ENCODE assay signal across 10 cellular contexts in genomic region chr11:60952742-60953170, GRCh38. TPM values are rescaled to one million over a fixed set of nuclear protein-coding genes. Genes with fewer than 3 reads are reported as not detected.
DNase-seq lines count a peak whose midpoint lies in the region; ATAC-seq and TF ChIP-seq lines count a peak whose summit lies in the region.
"Had no signal": no experiment of that assay in that cellular context is flagged by ENCODE, and none has a peak within 500 bp of the region (broad histone marks: within the 10 kb centered on the region; RNA-seq: fewer than 3 reads in every experiment).

No MANE protein-coding gene starts in this region.

- no peaks in the 10 kb centered on the region for H3K9me3 ChIP-seq in DOHH2 (ENCODE audit: control insufficient read depth, insufficient read depth, low read length)
- H3K9me3 ChIP-seq in HUES48 (ENCODE audit: control insufficient read depth, insufficient read depth, low read length): no peaks in the 10 kb centered on the region
- H3K9me3 ChIP-seq: pancreas had no signal

- H3K36me3 Mint-ChIP-seq in endothelial cell (ENCODE audit: low read depth, unreplicated experiment) (no peaks in the 10 kb centered on the region), mesothelial cell of epicardium (no peaks in the 10 kb centered on the region)
- no peaks in the 10 kb centered on the region for H3K36me3 Mint-ChIP-seq in activated CD4-positive, alpha-beta memory T cell treated with anti-CD3 and anti-CD28 coated beads for 36 hours

- no peak overlapping the region for H3K27ac Mint-ChIP-seq in endothelial cell (ENCODE audit: unreplicated experiment)
- H3K27ac Mint-ChIP-seq in mesothelial cell of epicardium: no peak overlapping the region
- H3K27ac Mint-ChIP-seq in activated CD4-positive, alpha-beta memory T cell treated with anti-CD3 and anti-CD28 coated beads for 36 hours: no peak overlapping the region

- H3K4me3 Mint-ChIP-seq in endothelial cell (ENCODE audit: unreplicated experiment) (peak overlapping the region; percentile 65), mesothelial cell of epicardium (no peak overlapping the region)
- H3K4me3 Mint-ChIP-seq in activated CD4-positive, alpha-beta memory T cell treated with anti-CD3 and anti-CD28 coated beads for 36 hours: no peak overlapping the region

- H3K9me3 Mint-ChIP-seq in endothelial cell (ENCODE audit: unreplicated experiment) (no peaks in the 10 kb centered on the region), mesothelial cell of epicardium (no peaks in the 10 kb centered on the region)
- no peaks in the 10 kb centered on the region for H3K9me3 Mint-ChIP-seq in activated CD4-positive, alpha-beta memory T cell treated with anti-CD3 and anti-CD28 coated beads for 36 hours

- peaks cover 3% of the 10 kb centered on the region for H3K4me1 Mint-ChIP-seq in endothelial cell (ENCODE audit: unreplicated experiment)
- H3K4me1 Mint-ChIP-seq in mesothelial cell of epicardium: peaks cover 24% of the 10 kb centered on the region
- H3K4me1 Mint-ChIP-seq in activated CD4-positive, alpha-beta memory T cell treated with anti-CD3 and anti-CD28 coated beads for 36 hours (ENCODE audit: low read depth): peaks cover 14% of the 10 kb centered on the region

- DNase-seq in endothelial cell (ENCODE audit: low spot score) (no peak), omental fat pad (ENCODE audit: low spot score) (no peak), mesothelial cell of epicardium (ENCODE audit: low spot score in 2 of 2, unreplicated experiment in 2 of 2) (no peak), RPMI8226 (no peak)
- no peak for DNase-seq in activated CD4-positive, alpha-beta memory T cell treated with anti-CD3 and anti-CD28 coated beads for 36 hours

- H3K27me3 ChIP-seq in DOHH2 (ENCODE audit: control insufficient read depth, low read length): no peaks in the 10 kb centered on the region
- H3K27me3 ChIP-seq in HUES48 (ENCODE audit: control insufficient read depth, insufficient read depth, low read length): peaks cover 25% of the 10 kb centered on the region
- H3K27me3 ChIP-seq: pancreas had no signal

- POLR2A ChIA-PET in activated CD4-positive, alpha-beta memory T cell treated with anti-CD3 and anti-CD28 coated beads for 36 hours (lab: Charles Lee): no interaction called here

- TF ChIP-seq CTCF in DOHH2 (IDR thresholded peaks at IDR 0.05; ENCODE audit: low read depth, low read length, poor library complexity, severe bottlenecking) (no peak), endothelial cell (IDR thresholded peaks at IDR 0.05; ENCODE audit: unreplicated experiment) (no peak), omental fat pad (IDR thresholded peaks at IDR 0.05) (no peak), mesothelial cell of epicardium (IDR thresholded peaks at IDR 0.05; ENCODE audit: unreplicated experiment) (no peak)

- peak overlapping the region; percentile 97 for H3K4me3 ChIP-seq in DOHH2 (ENCODE audit: low read length)
- H3K4me3 ChIP-seq in HUES48 (ENCODE audit: low read depth, low read length): peak overlapping the region; percentile 63

- H3K4me1 ChIP-seq in DOHH2 (ENCODE audit: control insufficient read depth, low read length): peaks cover 59% of the 10 kb centered on the region
- peaks cover 13% of the 10 kb centered on the region for H3K4me1 ChIP-seq in HUES48 (ENCODE audit: control insufficient read depth, insufficient read depth, low read length)
- H3K4me1 ChIP-seq: pancreas had no signal

- intact Hi-C loops in activated CD4-positive, alpha-beta memory T cell treated with anti-CD3 and anti-CD28 coated beads for 36 hours (cut with micrococcal nuclease): loop anchor here (5.0 kb wide), 1 partner anchor 35 kb away; no protein-coding TSS in a partner anchor

- no peaks in the 10 kb centered on the region for H4K20me1 ChIP-seq in DOHH2 (ENCODE audit: control insufficient read depth, insufficient read depth, low read depth, low read length)

- ATAC-seq in omental fat pad (ENCODE audit: low FRiP score) (peak; percentile 32), GM19395 (IDR thresholded peaks at IDR 0.05; ENCODE audit: unreplicated experiment) (no peak)

- H3K9ac ChIP-seq in HUES48 (ENCODE audit: low read depth, low read length): no peak overlapping the region

- H3K9me2 ChIP-seq in DOHH2 (replicated peaks; ENCODE audit: control insufficient read depth, low read length): no peaks in the 10 kb centered on the region

- peak overlapping the region; percentile 91 for H3K27ac ChIP-seq in DOHH2 (ENCODE audit: low read depth, low read length)
- no peak overlapping the region for H3K27ac ChIP-seq in HUES48 (ENCODE audit: low read depth, low read length)

- peak overlapping the region; percentile 99 for H3K4me2 ChIP-seq in DOHH2 (ENCODE audit: low read length)

- H3K27me3 Mint-ChIP-seq in endothelial cell (ENCODE audit: unreplicated experiment) (peaks cover 13% of the 10 kb centered on the region), mesothelial cell of epicardium (ENCODE audit: low read depth) (peaks cover 50% of the 10 kb centered on the region)
- peaks cover 25% of the 10 kb centered on the region for H3K27me3 Mint-ChIP-seq in activated CD4-positive, alpha-beta memory T cell treated with anti-CD3 and anti-CD28 coated beads for 36 hours

- CTCF ChIA-PET in activated CD4-positive, alpha-beta memory T cell treated with anti-CD3 and anti-CD28 coated beads for 36 hours (lab: Charles Lee): no interaction called here

- peaks cover 6% of the 10 kb centered on the region; the same call in 1 of the 2 replicates for H3F3A ChIP-seq in DOHH2 (ENCODE audit: control insufficient read depth, insufficient read depth)

- H3K79me2 ChIP-seq in DOHH2 (ENCODE audit: control insufficient read depth, low read length): peaks cover 41% of the 10 kb centered on the region

- H3K36me3 ChIP-seq in DOHH2 (ENCODE audit: control insufficient read depth, low read length): peaks cover 16% of the 10 kb centered on the region
- H3K36me3 ChIP-seq in HUES48 (ENCODE audit: control insufficient read depth, insufficient read depth, low read length): no peaks in the 10 kb centered on the region
- H3K36me3 ChIP-seq: pancreas had no signal

RNA-seq across cellular contexts. Expression of gene SLC15A3, which starts 0.8 kb away (rescaled TPM):
- 0.62 TPM for total RNA-seq in endothelial cell (ENCODE audit: unreplicated experiment)
- 10 to 100 TPM; 17.6 to 56.0 (median 32.3) TPM for total RNA-seq in omental fat pad
- total RNA-seq in mesothelial cell of epicardium: 5.0 to 7.4 TPM (median 5.2 TPM) in 3 replicates
- 1 to 10 TPM; 1.3 to 1.8 TPM for total RNA-seq in activated CD4-positive, alpha-beta memory T cell treated with anti-CD3 and anti-CD28 coated beads for 36 hours

RNA-seq across cellular contexts. Expression of gene CD6, which starts 18.7 kb away (rescaled TPM):
- total RNA-seq in endothelial cell (ENCODE audit: unreplicated experiment): 0.33 TPM
- 1 to 10 TPM in 3 of 4 donors, under 1 TPM in 1; 0.79 to 6.5 (median 2.2) TPM for total RNA-seq in omental fat pad
- 0.27 to 0.31 TPM in 2 of 3 replicates, not detected in the other for total RNA-seq in mesothelial cell of epicardium
- 100 to 1,000 TPM; 271 to 279 TPM for total RNA-seq in activated CD4-positive, alpha-beta memory T cell treated with anti-CD3 and anti-CD28 coated beads for 36 hours
- total RNA-seq: bronchial epithelial cell had no signal

RNA-seq across cellular contexts. Expression of gene TMEM132A, which starts 28.5 kb away (rescaled TPM):
- total RNA-seq in endothelial cell (ENCODE audit: unreplicated experiment) (164 TPM), omental fat pad (10 to 100 TPM in 1 of 4 donors, 1 to 10 TPM in 3; 2.9 to 11.3 (median 6.7) TPM), mesothelial cell of epicardium (182 to 197 TPM (median 193 TPM) in 3 replicates)
- 1 to 10 TPM; 3.3 to 5.7 TPM for total RNA-seq in activated CD4-positive, alpha-beta memory T cell treated with anti-CD3 and anti-CD28 coated beads for 36 hours

RNA-seq across cellular contexts. Expression of gene TMEM109, which starts 38.8 kb away (rescaled TPM):
- 95.1 TPM for total RNA-seq in endothelial cell (ENCODE audit: unreplicated experiment)
- 100 to 1,000 TPM in 1 of 4 donors, 10 to 100 TPM in 3; 79.6 to 150 (median 88.7) TPM for total RNA-seq in omental fat pad
- 52.5 to 56.8 TPM (median 55.2 TPM) in 3 replicates for total RNA-seq in mesothelial cell of epicardium
- total RNA-seq in activated CD4-positive, alpha-beta memory T cell treated with anti-CD3 and anti-CD28 coated beads for 36 hours: 100 to 1,000 TPM; 101 to 106 TPM

RNA-seq across cellular contexts. Expression of gene PRPF19, which starts 46.4 kb away (rescaled TPM):
- 163 TPM for total RNA-seq in endothelial cell (ENCODE audit: unreplicated experiment)
- total RNA-seq in omental fat pad: 10 to 100 TPM; 50.3 to 93.9 (median 58.0) TPM
- 96.3 to 100 TPM (median 97.6 TPM) in 3 replicates for total RNA-seq in mesothelial cell of epicardium
- total RNA-seq in activated CD4-positive, alpha-beta memory T cell treated with anti-CD3 and anti-CD28 coated beads for 36 hours: 100 to 1,000 TPM; 127 to 139 TPM

Comparison
In these comparisons a context has a peak if more than half of its experiments do, and no peak if none do; other contexts are left out.
1. RNA of gene CD6, which starts 18.7 kb away (total RNA-seq): 271 to 279 TPM in activated CD4-positive, alpha-beta memory T cell treated with anti-CD3 and anti-CD28 coated beads for 36 hours; 0.79 to 6.5 TPM in omental fat pad, 0.33 TPM in endothelial cell (single experiment) and 0.27 to 0.31 TPM in mesothelial cell of epicardium; every median in the first group is over 10 times any median in the second.
2. RNA of gene TMEM132A, which starts 28.5 kb away (total RNA-seq): 182 to 197 TPM in mesothelial cell of epicardium and 164 TPM in endothelial cell (single experiment); 2.9 to 11.3 TPM in omental fat pad and 3.3 to 5.7 TPM in activated CD4-positive, alpha-beta memory T cell treated with anti-CD3 and anti-CD28 coated beads for 36 hours; every median in the first group is over 10 times any median in the second.